1 cellular context compared by ENCODE assay signal in genomic region chr10:100376656-100377055, GRCh38.
A peak's percentile ranks its signal among the peaks of the same experiment; 100 is the strongest.
TF ChIP-seq lines count a peak whose summit lies in the region.

No MANE protein-coding gene starts in this region.

TF ChIP-seq in HEK293, 187 proteins besides CTCF, POLR2A, EP300 and RAD21:
- 0 out of 2 replicates have a peak, but pooled peaks have one; percentile 16 for TF ChIP-seq TRIM28 (IDR thresholded peaks at IDR 0.05; ENCODE audit: borderline replicate concordance, low read length)
